9 cellular contexts compared by ENCODE assay signal in the genomic region with DNA sequence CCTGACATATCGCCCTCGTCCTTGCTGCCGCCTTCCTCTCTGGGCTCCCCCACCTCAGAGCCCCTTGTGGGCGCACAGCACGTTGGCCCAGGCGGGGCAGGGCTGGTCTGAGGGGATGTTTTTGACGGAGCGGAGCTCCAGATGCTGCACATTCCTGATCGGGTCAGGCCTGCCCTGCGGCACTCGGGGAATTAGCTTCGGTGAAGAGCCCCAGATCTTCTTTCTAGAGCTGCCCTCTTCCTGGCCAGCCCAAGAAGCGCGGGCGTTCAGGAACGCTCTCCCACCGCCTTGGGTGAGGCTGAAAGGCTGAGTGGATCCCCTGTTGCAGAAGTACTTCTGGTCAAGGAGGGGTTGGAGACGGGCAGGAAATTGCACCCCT. TPM values are rescaled to one million over a fixed set of nuclear protein-coding genes. Genes with fewer than 3 reads are reported as not detected.
A peak's percentile ranks its signal among the peaks of the same experiment; 100 is the strongest.
DNase-seq lines count a peak whose midpoint lies in the region; ATAC-seq and TF ChIP-seq lines count a peak whose summit lies in the region.
"Had no signal": no experiment of that assay in that cellular context is flagged by ENCODE, and none has a peak within 500 bp of the region (broad histone marks: within the 10 kb centered on the region; RNA-seq: fewer than 3 reads in every experiment).

No MANE protein-coding gene starts in this region.

- H3K27me3 ChIP-seq in CD4-positive, CD25-positive, alpha-beta regulatory T cell (ENCODE audit: control insufficient read depth, insufficient read depth, low read length): peaks cover 4% of the 10 kb centered on the region
- H3K27me3 ChIP-seq in RWPE2 (ENCODE audit: insufficient read depth, poor library complexity, severe bottlenecking): no peaks in the 10 kb centered on the region
- H3K27me3 ChIP-seq in osteoblast (ENCODE audit: insufficient read depth, low read length): peaks cover 6% of the 10 kb centered on the region

- H4K20me1 ChIP-seq in osteoblast (ENCODE audit: insufficient read depth, low read length): peaks cover 28% of the 10 kb centered on the region

- H3K4me1 Mint-ChIP-seq in CD4-positive, CD25-positive, alpha-beta regulatory T cell: peaks cover 0 to 28% (median 6%) of the 10 kb centered on the region in 4 donors

- H3K4me1 ChIP-seq in CD4-positive, CD25-positive, alpha-beta regulatory T cell (ENCODE audit: control insufficient read depth, insufficient read depth, low read length, poor library complexity, severe bottlenecking): peaks cover 20% of the 10 kb centered on the region
- H3K4me1 ChIP-seq in RWPE2 (ENCODE audit: insufficient read depth, poor library complexity, severe bottlenecking): peaks cover 7% of the 10 kb centered on the region
- peaks cover 24% of the 10 kb centered on the region for H3K4me1 ChIP-seq in osteoblast (ENCODE audit: insufficient read depth, low read length)

- H3K4me3 Mint-ChIP-seq in CD4-positive, CD25-positive, alpha-beta regulatory T cell: peak overlapping the region; percentile 73 to 94 (median 84)

- H3K27me3 Mint-ChIP-seq in CD4-positive, CD25-positive, alpha-beta regulatory T cell: peaks cover 69% of the 10 kb centered on the region

- H3K36me3 Mint-ChIP-seq in CD4-positive, CD25-positive, alpha-beta regulatory T cell: no peaks in the 10 kb centered on the region

- no peaks in the 10 kb centered on the region for H3K9me3 ChIP-seq in CD4-positive, CD25-positive, alpha-beta regulatory T cell (ENCODE audit: control insufficient read depth in 2 of 2, low read length in 2 of 2)
- no peaks in the 10 kb centered on the region for H3K9me3 ChIP-seq in RWPE2 (ENCODE audit: severe bottlenecking)
- no peaks in the 10 kb centered on the region for H3K9me3 ChIP-seq in osteoblast (ENCODE audit: low read depth, low read length)

- peaks cover 0 to 2% (median 0%) of the 10 kb centered on the region in 7 donors for H3K9me3 Mint-ChIP-seq in CD4-positive, CD25-positive, alpha-beta regulatory T cell

- H3K36me3 ChIP-seq in CD4-positive, CD25-positive, alpha-beta regulatory T cell (ENCODE audit: control insufficient read depth, insufficient read depth, low read length): no peaks in the 10 kb centered on the region
- no peaks in the 10 kb centered on the region; the same call in 1 of the 2 replicates for H3K36me3 ChIP-seq in RWPE2 (ENCODE audit: low read depth)
- peaks cover 6% of the 10 kb centered on the region for H3K36me3 ChIP-seq in osteoblast (ENCODE audit: insufficient read depth, low read length)

- no peak overlapping the region for H3K4me3 ChIP-seq in CD4-positive, CD25-positive, alpha-beta regulatory T cell (ENCODE audit: low read depth, low read length)
- H3K4me3 ChIP-seq in RWPE2 (ENCODE audit: severe bottlenecking): peak overlapping the region; percentile 100
- peak overlapping the region; percentile 99 for H3K4me3 ChIP-seq in fibroblast of pulmonary artery (replicated peaks; ENCODE audit: low read depth, low read length)
- peak overlapping the region; percentile 97 for H3K4me3 ChIP-seq in osteoblast (ENCODE audit: insufficient read depth, low read length)

- H3K27ac ChIP-seq in CD4-positive, CD25-positive, alpha-beta regulatory T cell (ENCODE audit: insufficient read depth, low read length, poor library complexity, severe bottlenecking): no peak overlapping the region
- H3K27ac ChIP-seq in RWPE2 (ENCODE audit: poor library complexity, severe bottlenecking): peak overlapping the region; percentile 83
- peak overlapping the region; percentile 48 for H3K27ac ChIP-seq in osteoblast (ENCODE audit: low read depth, low read length)
- no peak overlapping the region for H3K27ac ChIP-seq in caudate nucleus (ENCODE audit: low read depth, low read length)

- peaks cover 34% of the 10 kb centered on the region for H3K79me2 ChIP-seq in osteoblast (ENCODE audit: insufficient read depth, low read length)

- no peak overlapping the region for H3K27ac Mint-ChIP-seq in CD4-positive, CD25-positive, alpha-beta regulatory T cell

- no peak for ATAC-seq in CD4-positive, CD25-positive, alpha-beta regulatory T cell (ENCODE audit: low read depth in 2 of 2)
- peak; percentile 53 for ATAC-seq in RWPE2 (ENCODE audit: low read depth)

- H2AFZ ChIP-seq in osteoblast (ENCODE audit: low read length): peak overlapping the region; percentile 97

- TF ChIP-seq CTCF in RWPE2 (IDR thresholded peaks at IDR 0.05; ENCODE audit: poor library complexity, severe bottlenecking) (no peak), fibroblast of pulmonary artery (IDR thresholded peaks at IDR 0.05; ENCODE audit: low read length, missing control alignments) (no peak), osteoblast (IDR thresholded peaks at IDR 0.05; ENCODE audit: extremely low read depth, low read depth, low read length) (no peak)

- no peak for DNase-seq in CD4-positive, CD25-positive, alpha-beta regulatory T cell
- DNase-seq in RWPE2 (ENCODE audit: low spot score) (no peak), fibroblast of pulmonary artery (ENCODE audit: low read depth) (no peak), osteoblast (ENCODE audit: insufficient read length, low spot score, missing footprints) (no peak), NOMO-1 treated with dmso at 0.1 percent for 144 hours (lab: John Stamatoyannopoulos, UW; ENCODE audit: unreplicated experiment) (no peak), kidney tubule cell (ENCODE audit: low spot score) (no peak), caudate nucleus (lab: John Stamatoyannopoulos, UW) (no peak), NCI-H1105 treated with DMSO at 0.1 percent for 48 hours (lab: John Stamatoyannopoulos, UW) (no peak)

- peak overlapping the region; percentile 94 for H3K4me2 ChIP-seq in osteoblast (ENCODE audit: insufficient read depth, low read length)

RNA-seq across cellular contexts. Expression of gene YPEL4, which starts 12.1 kb away (rescaled TPM):
- 0.99 TPM for total RNA-seq in CD4-positive, CD25-positive, alpha-beta regulatory T cell
- under 1 TPM in 2 of 4 donors, not detected in 2; 0.13 to 0.41 TPM for polyA plus RNA-seq in CD4-positive, CD25-positive, alpha-beta regulatory T cell
- total RNA-seq in osteoblast: 0.59 and 0.72 TPM in 2 replicates

RNA-seq across cellular contexts. Expression of gene CLP1, which starts 19.9 kb away (rescaled TPM):
- 18.2 TPM for total RNA-seq in CD4-positive, CD25-positive, alpha-beta regulatory T cell
- polyA plus RNA-seq in CD4-positive, CD25-positive, alpha-beta regulatory T cell: 10 to 100 TPM; 12.6 to 16.9 (median 13.6) TPM
- total RNA-seq in osteoblast: 15.2 and 15.6 TPM in 2 replicates

RNA-seq across cellular contexts. Expression of gene ZDHHC5, which starts 30.3 kb away (rescaled TPM):
- total RNA-seq in CD4-positive, CD25-positive, alpha-beta regulatory T cell: 49.8 TPM
- 10 to 100 TPM; 32.1 to 38.0 (median 33.9) TPM for polyA plus RNA-seq in CD4-positive, CD25-positive, alpha-beta regulatory T cell
- total RNA-seq in osteoblast: 48.3 and 48.9 TPM in 2 replicates

RNA-seq across cellular contexts. Expression of gene SERPING1, which starts 40.1 kb away (rescaled TPM):
- 1.1 TPM for total RNA-seq in CD4-positive, CD25-positive, alpha-beta regulatory T cell
- polyA plus RNA-seq in CD4-positive, CD25-positive, alpha-beta regulatory T cell: not detected
- total RNA-seq in osteoblast: 31.5 and 47.7 TPM in 2 replicates
- total RNA-seq: pulmonary artery endothelial cell had no signal

Comparison
In these comparisons a context has a peak if more than half of its experiments do, and no peak if none do; other contexts are left out.
1. H3K27ac ChIP-seq: peak in RWPE2 (single experiment) and osteoblast (single experiment); none in CD4-positive, CD25-positive, alpha-beta regulatory T cell (single experiment) and caudate nucleus (single experiment).